16 cellular contexts compared by ENCODE assay signal in the genomic region with DNA sequence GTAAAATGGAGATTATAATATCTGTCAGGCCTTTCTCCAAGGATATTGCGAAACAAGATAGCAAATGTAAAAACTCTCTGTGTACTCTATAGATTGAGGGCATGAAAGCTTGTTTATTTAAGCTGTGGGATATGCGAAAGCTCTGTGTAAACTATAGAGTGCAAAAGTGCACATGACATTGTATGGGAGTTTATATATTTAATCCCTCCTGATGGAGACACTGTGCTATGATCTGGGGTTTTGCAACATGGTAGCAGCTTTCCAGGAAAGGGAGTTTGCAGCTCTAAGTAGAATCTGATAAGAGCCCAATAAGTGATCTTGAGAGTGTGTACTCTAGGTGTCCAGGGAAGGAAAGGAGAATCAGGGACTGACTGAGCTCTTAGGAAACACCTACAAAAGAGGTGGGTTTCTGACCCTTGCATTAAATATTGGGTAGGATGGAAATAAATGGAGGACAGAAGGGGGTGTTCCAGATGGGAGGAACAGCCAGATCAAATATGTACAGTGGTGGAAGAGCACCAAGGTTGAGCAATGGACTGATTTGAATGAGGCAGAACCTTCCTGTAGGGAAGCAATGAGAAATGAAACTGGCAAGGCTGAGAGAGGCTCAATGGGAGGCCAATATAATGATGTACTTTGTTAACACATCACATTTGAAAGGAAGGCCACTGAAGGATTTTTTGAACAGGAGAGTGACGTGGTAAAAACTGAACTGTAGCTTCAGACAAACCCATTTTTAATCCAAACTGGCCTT.
A peak's percentile ranks its signal among the peaks of the same experiment; 100 is the strongest.
DNase-seq lines count a peak whose midpoint lies in the region; ATAC-seq and TF ChIP-seq lines count a peak whose summit lies in the region.
"Had no signal": no experiment of that assay in that cellular context is flagged by ENCODE, and none has a peak within 500 bp of the region (broad histone marks: within the 10 kb centered on the region; RNA-seq: fewer than 3 reads in every experiment).

No MANE protein-coding gene starts in this region.

- H3K36me3 ChIP-seq in A673 (ENCODE audit: insufficient read depth, low read length, poor library complexity, severe bottlenecking) = no peaks in the 10 kb centered on the region
- H3K36me3 ChIP-seq in mesenchymal stem cell (ENCODE audit: control insufficient read depth in 1 of 2, insufficient read depth in 2 of 2, low read depth in 1 of 2, low read length in 2 of 2) = no peaks in the 10 kb centered on the region
- H3K36me3 ChIP-seq: transverse colon had no signal

- no peak for TF ChIP-seq POLR2A in lower leg skin (IDR thresholded peaks at IDR 0.05)

- H3K9me3 ChIP-seq in A673 (ENCODE audit: low read depth, low read length, poor library complexity, severe bottlenecking) (no peaks in the 10 kb centered on the region), mesenchymal stem cell (ENCODE audit: control insufficient read depth, low read length) (no peaks in the 10 kb centered on the region)
- H3K9me3 ChIP-seq: SK-N-SH, transverse colon had no signal

- H3K4ac ChIP-seq in mesenchymal stem cell (ENCODE audit: low read depth in 1 of 2, low read length in 2 of 2) = peak overlapping the region; percentile 9 to 63

- peak overlapping the region; percentile 73 to 75 for H2BK12ac ChIP-seq in mesenchymal stem cell (ENCODE audit: low read length in 2 of 2)

- H4K8ac ChIP-seq in mesenchymal stem cell (ENCODE audit: low read length) = no peak overlapping the region

- H3K18ac ChIP-seq in mesenchymal stem cell (ENCODE audit: low read depth in 1 of 2, low read length in 2 of 2) = peak overlapping the region; percentile 16 to 58

- WGBS in mesenchymal stem cell = 32% methylated on average over 2 of the region's 3 CpGs
- 68 to 79% methylated on average over 3 of the region's 3 CpGs for WGBS in lower leg skin, 2 donors

- H3K27ac Mint-ChIP-seq in HFFc6 (peak overlapping the region; percentile 78), WTC11 (no peak overlapping the region)
- H3K27ac Mint-ChIP-seq in activated naive CD4-positive, alpha-beta T cell treated with anti-CD3 and anti-CD28 coated beads for 36 hours = no peak overlapping the region
- H3K27ac Mint-ChIP-seq: activated CD8-positive, alpha-beta memory T cell treated with anti-CD3 and anti-CD28 coated beads, Interleukin-2, amount 10 ng/mL, durations not matched to agents 7 days and 5 days; effector memory CD8-positive, alpha-beta T cell had no signal

- H3K14ac ChIP-seq in mesenchymal stem cell (ENCODE audit: low read length in 2 of 2) = no peak overlapping the region

- no peak overlapping the region for H2BK15ac ChIP-seq in mesenchymal stem cell (ENCODE audit: low read depth, poor library complexity, severe bottlenecking)

- H3K4me1 Mint-ChIP-seq in HFFc6 (ENCODE audit: low read depth) (peaks cover 69% of the 10 kb centered on the region), WTC11 (peaks cover 35% of the 10 kb centered on the region)
- H3K4me1 Mint-ChIP-seq in activated naive CD4-positive, alpha-beta T cell treated with anti-CD3 and anti-CD28 coated beads for 36 hours (ENCODE audit: low read depth) = no peaks in the 10 kb centered on the region
- H3K4me1 Mint-ChIP-seq: activated CD8-positive, alpha-beta memory T cell treated with anti-CD3 and anti-CD28 coated beads, Interleukin-2, amount 10 ng/mL, durations not matched to agents 7 days and 5 days had no signal

- peak overlapping the region; percentile 67 for H3K9ac ChIP-seq in mesenchymal stem cell (ENCODE audit: low read length)
- H3K9ac ChIP-seq: SK-N-SH had no signal

- H3K27me3 ChIP-seq in A673 (replicated peaks; ENCODE audit: insufficient read depth, low read depth, low read length, poor library complexity) (no peaks in the 10 kb centered on the region), mesenchymal stem cell (ENCODE audit: control insufficient read depth in 1 of 2, insufficient read depth in 1 of 2, low read length in 2 of 2) (no peaks in the 10 kb centered on the region)
- H3K27me3 ChIP-seq: transverse colon had no signal

- H3K4me3 Mint-ChIP-seq in HFFc6 (peak overlapping the region; percentile 27), WTC11 (no peak overlapping the region)
- H3K4me3 Mint-ChIP-seq in activated naive CD4-positive, alpha-beta T cell treated with anti-CD3 and anti-CD28 coated beads for 36 hours = no peak overlapping the region
- H3K4me3 Mint-ChIP-seq: activated CD8-positive, alpha-beta memory T cell treated with anti-CD3 and anti-CD28 coated beads, Interleukin-2, amount 10 ng/mL, durations not matched to agents 7 days and 5 days; effector memory CD8-positive, alpha-beta T cell had no signal

- POLR2A ChIA-PET in A673 (lab: Charles Lee; ENCODE audit: low non-redundant PET) (interaction anchor here (0.6 kb wide), 1 partner anchor 232 kb away, joined by 3 read pairs; no protein-coding TSS in a partner anchor), WTC11 (lab: Charles Lee) (no interaction called here)

- H2AK5ac ChIP-seq in mesenchymal stem cell (ENCODE audit: low read length, severe bottlenecking) = no peak overlapping the region

- no TSS peak for BruUV-seq in A673 (replicated peaks; lab: Mats Ljungman, UMichigan)

- peak overlapping the region; percentile 7 for H3K27ac ChIP-seq in A673 (ENCODE audit: low read depth, low read length, poor library complexity, severe bottlenecking)
- H3K27ac ChIP-seq in mesenchymal stem cell (ENCODE audit: low read length, poor library complexity, severe bottlenecking) = no peak overlapping the region
- H3K27ac ChIP-seq: HL-60, transverse colon had no signal

- ATAC-seq in WTC11 = no peak
- ATAC-seq: activated CD8-positive, alpha-beta memory T cell treated with anti-CD3 and anti-CD28 coated beads, Interleukin-2, amount 10 ng/mL, durations not matched to agents 7 days and 5 days; effector memory CD8-positive, alpha-beta T cell had no signal

- H3K79me1 ChIP-seq in mesenchymal stem cell (replicated peaks; ENCODE audit: low read length, poor library complexity, severe bottlenecking) = no peaks in the 10 kb centered on the region

- no peak overlapping the region for H4K91ac ChIP-seq in mesenchymal stem cell (ENCODE audit: low read length)

- H3K9me3 Mint-ChIP-seq in HFFc6 = no peaks in the 10 kb centered on the region
- H3K9me3 Mint-ChIP-seq in WTC11 = 0 out of 2 replicates have a peak, but pooled peaks cover 4% of the 10 kb centered on the region
- no peaks in the 10 kb centered on the region for H3K9me3 Mint-ChIP-seq in activated naive CD4-positive, alpha-beta T cell treated with anti-CD3 and anti-CD28 coated beads for 36 hours

- H3K36me3 Mint-ChIP-seq in HFFc6 (ENCODE audit: low read depth) (no peaks in the 10 kb centered on the region), WTC11 (peaks cover 5% of the 10 kb centered on the region; the same call in 1 of the 2 replicates)
- no peaks in the 10 kb centered on the region for H3K36me3 Mint-ChIP-seq in activated naive CD4-positive, alpha-beta T cell treated with anti-CD3 and anti-CD28 coated beads for 36 hours (ENCODE audit: low read depth)
- H3K36me3 Mint-ChIP-seq: activated CD8-positive, alpha-beta memory T cell treated with anti-CD3 and anti-CD28 coated beads, Interleukin-2, amount 10 ng/mL, durations not matched to agents 7 days and 5 days had no signal

- no peak overlapping the region for H2BK5ac ChIP-seq in mesenchymal stem cell (ENCODE audit: low read depth, low read length, poor library complexity, severe bottlenecking)

- no peak overlapping the region for H3K4me2 ChIP-seq in mesenchymal stem cell (ENCODE audit: low read length, poor library complexity, severe bottlenecking)
- H3K4me2 ChIP-seq: SK-N-SH had no signal

- no peak overlapping the region for H2AFZ ChIP-seq in mesenchymal stem cell (ENCODE audit: low read depth, low read length)

- H2BK120ac ChIP-seq in mesenchymal stem cell (ENCODE audit: low read depth, low read length) = no peak overlapping the region

- H3K23ac ChIP-seq in mesenchymal stem cell (ENCODE audit: low read length in 2 of 2) = no peak overlapping the region

- H3K4me3 ChIP-seq in A673 (ENCODE audit: low read depth, low read length, poor library complexity, severe bottlenecking) (no peak overlapping the region), choroid plexus epithelial cell (ENCODE audit: low read depth, low read length) (no peak overlapping the region), mesenchymal stem cell (ENCODE audit: insufficient read depth in 1 of 2, low read depth in 1 of 2, low read length in 2 of 2) (peak overlapping the region in 1 of 2 experiments; percentile 5), lower leg skin (ENCODE audit: low read depth, poor library complexity, severe bottlenecking) (no peak overlapping the region)
- H3K4me3 ChIP-seq: transverse colon had no signal

- peak; percentile 34 for DNase-seq in A673 (ENCODE audit: low spot score)
- no peak for DNase-seq in HFFc6
- DNase-seq in choroid plexus epithelial cell (ENCODE audit: low read depth) = peak; percentile 63
- peak; percentile 75 for DNase-seq in mesenchymal stem cell
- no peak for DNase-seq in WTC11 (ENCODE audit: low spot score)
- no peak for DNase-seq in lower leg skin (ENCODE audit: low spot score in 2 of 2)
- DNase-seq in HuH-7 (ENCODE audit: low spot score) = no peak
- no peak for DNase-seq in activated naive CD4-positive, alpha-beta T cell treated with anti-CD3 and anti-CD28 coated beads for 36 hours
- DNase-seq: activated CD8-positive, alpha-beta memory T cell treated with anti-CD3 and anti-CD28 coated beads, Interleukin-2, amount 10 ng/mL, durations not matched to agents 7 days and 5 days; amniotic stem cell; effector memory CD8-positive, alpha-beta T cell; NCI-H1105; NCI-H2171; SK-N-SH; transverse colon had no signal

- H3K27me3 Mint-ChIP-seq in HFFc6 (ENCODE audit: insufficient read depth) (no peaks in the 10 kb centered on the region; the same call in 1 of the 2 replicates), WTC11 (ENCODE audit: low read depth) (no peaks in the 10 kb centered on the region)
- H3K27me3 Mint-ChIP-seq in activated naive CD4-positive, alpha-beta T cell treated with anti-CD3 and anti-CD28 coated beads for 36 hours (ENCODE audit: low read depth) = no peaks in the 10 kb centered on the region
- H3K27me3 Mint-ChIP-seq: activated CD8-positive, alpha-beta memory T cell treated with anti-CD3 and anti-CD28 coated beads, Interleukin-2, amount 10 ng/mL, durations not matched to agents 7 days and 5 days; effector memory CD8-positive, alpha-beta T cell had no signal

- intact Hi-C loops in A673 (cut with micrococcal nuclease; ENCODE audit: unreplicated experiment) (no loop called here), lower leg skin (cut with DNase I; ENCODE audit: low total_unique reads) (no loop called here)
- intact Hi-C loops in activated naive CD4-positive, alpha-beta T cell treated with anti-CD3 and anti-CD28 coated beads for 36 hours (cut with micrococcal nuclease) = no loop called here

- no peak for TF ChIP-seq CTCF in A673 (conservative IDR thresholded peaks at IDR 0.05; ENCODE audit: low read depth, low read length)
- no peak for TF ChIP-seq CTCF in HFFc6 (IDR thresholded peaks at IDR 0.05)
- TF ChIP-seq CTCF in choroid plexus epithelial cell (conservative IDR thresholded peaks at IDR 0.05; ENCODE audit: low read depth, low read length) = no peak
- TF ChIP-seq CTCF in WTC11 (IDR thresholded peaks at IDR 0.05) = no peak
- no peak for TF ChIP-seq CTCF in lower leg skin (IDR thresholded peaks at IDR 0.05)

- CTCF ChIA-PET in A673 (lab: Charles Lee) (no interaction called here), WTC11 (lab: Charles Lee) (no interaction called here)
- CTCF ChIA-PET in activated naive CD4-positive, alpha-beta T cell treated with anti-CD3 and anti-CD28 coated beads for 36 hours (lab: Charles Lee) = no interaction called here

- H3K4me1 ChIP-seq in A673 (ENCODE audit: insufficient read depth, low read length, poor library complexity, severe bottlenecking) (peaks cover 4% of the 10 kb centered on the region), mesenchymal stem cell (ENCODE audit: control insufficient read depth, insufficient read depth, low read depth, low read length) (no peaks in the 10 kb centered on the region)
- H3K4me1 ChIP-seq: transverse colon had no signal

Comparison
In these comparisons a context has a peak if more than half of its experiments do, and no peak if none do; other contexts are left out.
1. DNase-seq: peak in A673 (single experiment), choroid plexus epithelial cell (single experiment) and mesenchymal stem cell (single experiment); none in HFFc6 (single experiment), WTC11 (single experiment), lower leg skin (0 of 2), HuH-7 (single experiment) and activated naive CD4-positive, alpha-beta T cell treated with anti-CD3 and anti-CD28 coated beads for 36 hours (single experiment).